9 cellular contexts compared by ENCODE assay signal in the genomic region with DNA sequence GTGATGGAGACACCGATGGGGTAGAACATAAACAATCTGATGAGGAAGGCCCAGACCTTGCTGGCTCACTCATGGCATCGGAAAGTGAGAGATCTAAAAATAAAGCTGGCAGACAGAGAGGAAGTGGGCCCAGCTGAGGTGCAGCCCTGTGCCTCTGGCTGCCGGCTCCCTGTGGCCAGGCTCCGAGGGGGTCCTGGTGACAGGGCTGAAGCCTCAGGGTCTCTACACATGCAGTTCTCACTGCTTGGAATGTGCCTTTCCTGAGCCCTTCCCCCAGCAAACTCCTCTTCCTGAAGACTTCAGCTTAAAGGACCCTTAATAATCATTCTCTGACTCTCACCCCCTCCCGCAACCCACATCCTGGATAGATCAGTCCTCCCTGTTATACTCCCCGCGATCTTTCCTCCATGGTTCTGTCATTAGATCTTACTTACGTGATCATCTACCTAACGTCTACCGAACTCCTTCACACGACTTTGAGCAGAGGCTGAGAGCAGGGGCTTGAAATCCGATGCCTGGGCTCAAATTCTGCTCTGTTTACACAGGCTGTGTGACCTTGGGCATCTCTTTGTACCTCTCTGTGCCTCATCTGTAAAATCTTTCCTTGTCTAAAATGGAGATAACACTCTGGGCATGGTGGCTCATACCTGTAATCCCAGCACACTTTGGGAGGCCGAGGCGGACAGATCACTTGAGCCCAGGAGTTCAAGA. TPM values are rescaled to one million over a fixed set of nuclear protein-coding genes. Genes with fewer than 3 reads are reported as not detected.
DNase-seq lines count a peak whose midpoint lies in the region; ATAC-seq lines count a peak whose summit lies in the region.
"Had no signal": no experiment of that assay in that cellular context is flagged by ENCODE, and none has a peak within 500 bp of the region (broad histone marks: within the 10 kb centered on the region; RNA-seq: fewer than 3 reads in every experiment).

No MANE protein-coding gene starts in this region.

- H3K9me3 Mint-ChIP-seq in stimulated activated naive B cell treated with anti-CD40 and anti-IgM and Interleukin-4, amounts not matched to agents 10 μg/mL and 1 μg/mL and 100 μg/mL, for 72 hours: peaks cover 0 to 1% of the 10 kb centered on the region in 2 donors

- no peaks in the 10 kb centered on the region for H3K27me3 Mint-ChIP-seq in stimulated activated naive B cell treated with anti-CD40 and anti-IgM and Interleukin-4, amounts not matched to agents 10 μg/mL and 1 μg/mL and 100 μg/mL, for 72 hours

- peak; percentile 68 for DNase-seq in activated CD4-positive, alpha-beta T cell treated with anti-CD3 and anti-CD28 coated beads for 48 hours
- DNase-seq in left cardiac atrium (no peak), SW 1271 (lab: John Stamatoyannopoulos, UW) (no peak), HPDE6-E6E7 (ENCODE audit: extremely low spot score) (no peak), HT-29 (ENCODE audit: low spot score) (no peak)
- DNase-seq in stimulated activated naive B cell treated with anti-CD40 and anti-IgM and Interleukin-4, amounts not matched to agents 10 μg/mL and 1 μg/mL and 100 μg/mL, for 72 hours: peak; percentile 58

- H3K4me1 Mint-ChIP-seq in stimulated activated naive B cell treated with anti-CD40 and anti-IgM and Interleukin-4, amounts not matched to agents 10 μg/mL and 1 μg/mL and 100 μg/mL, for 72 hours: peaks cover 79 to 97% of the 10 kb centered on the region in 2 donors

- H3K36me3 Mint-ChIP-seq in stimulated activated naive B cell treated with anti-CD40 and anti-IgM and Interleukin-4, amounts not matched to agents 10 μg/mL and 1 μg/mL and 100 μg/mL, for 72 hours: no peaks in the 10 kb centered on the region

- peak overlapping the region; percentile 64 to 75 for H3K4me3 Mint-ChIP-seq in stimulated activated naive B cell treated with anti-CD40 and anti-IgM and Interleukin-4, amounts not matched to agents 10 μg/mL and 1 μg/mL and 100 μg/mL, for 72 hours

- H3K27ac Mint-ChIP-seq in stimulated activated naive B cell treated with anti-CD40 and anti-IgM and Interleukin-4, amounts not matched to agents 10 μg/mL and 1 μg/mL and 100 μg/mL, for 72 hours: peak overlapping the region; percentile 94

- peak; percentile 41 for ATAC-seq in GM19035 (IDR thresholded peaks at IDR 0.05; ENCODE audit: unreplicated experiment)
- ATAC-seq in HG03378 (IDR thresholded peaks at IDR 0.05; ENCODE audit: unreplicated experiment): peak; percentile 54
- ATAC-seq in left cardiac atrium: peak; percentile 61 to 67
- peak; percentile 76 for ATAC-seq in stimulated activated naive B cell treated with anti-CD40 and anti-IgM and Interleukin-4, amounts not matched to agents 10 μg/mL and 1 μg/mL and 100 μg/mL, for 72 hours (replicated peaks)

- intact Hi-C loops in left cardiac atrium (cut with DNase I): no loop called here

RNA-seq across cellular contexts. Expression of a gene that starts 33.1 kb away (rescaled TPM):
- 1 to 10 TPM; 1.3 to 2.2 TPM for total RNA-seq in left cardiac atrium
- 0.78 and 0.94 TPM in 2 replicates for total RNA-seq in HT-29 (2014; rRNA removed; shearing (Covaris generic))
- total RNA-seq: SK-MEL-5 had no signal

RNA-seq across cellular contexts. Expression of a gene that starts 54.5 kb away (rescaled TPM):
- 10 to 100 TPM; 16.7 to 20.7 TPM for total RNA-seq in left cardiac atrium
- 18.4 and 19.9 TPM in 2 replicates for total RNA-seq in HT-29 (2014; rRNA removed; shearing (Covaris generic))

Comparison
In these comparisons a context has a peak if more than half of its experiments do, and no peak if none do; other contexts are left out.
1. DNase-seq: peak in activated CD4-positive, alpha-beta T cell treated with anti-CD3 and anti-CD28 coated beads for 48 hours (single experiment) and stimulated activated naive B cell treated with anti-CD40 and anti-IgM and Interleukin-4, amounts not matched to agents 10 μg/mL and 1 μg/mL and 100 μg/mL, for 72 hours (single experiment); none in left cardiac atrium (single experiment), SW 1271 (0 of 2), HPDE6-E6E7 (single experiment) and HT-29 (single experiment).
2. Peak in every context shown above with its lines, with median percentiles within 50 percentile points of each other: ATAC-seq.